13 cellular contexts compared by ENCODE assay signal in genomic region chr7:150330211-150330885, GRCh38.
"Had no signal": no experiment of that assay in that cellular context is flagged by ENCODE, and none has a peak within 500 bp of the region (broad histone marks: within the 10 kb centered on the region; RNA-seq: fewer than 3 reads in every experiment).

No MANE protein-coding gene starts in this region.

- H3K4me1 ChIP-seq: gastrocnemius medialis had no signal

- H3K4me3 ChIP-seq: gastrocnemius medialis, heart left ventricle, neural progenitor cell, pancreas, tibial nerve had no signal

- H3K9me3 ChIP-seq: gastrocnemius medialis, heart left ventricle, pancreas, tibial nerve had no signal

- H3K9me3 Mint-ChIP-seq: naive B cell; neural progenitor cell; stimulated activated naive B cell treated with anti-CD40 and anti-IgM and Interleukin-4, amounts not matched to agents 10 μg/mL and 1 μg/mL and 100 μg/mL, for 72 hours had no signal

- H3K27ac ChIP-seq: gastrocnemius medialis, heart left ventricle, neural progenitor cell, pancreas, tibial nerve had no signal

- ATAC-seq: gastrocnemius medialis; heart left ventricle; stimulated activated naive B cell treated with anti-CD40 and anti-IgM and Interleukin-4, amounts not matched to agents 10 μg/mL and 1 μg/mL and 100 μg/mL, for 72 hours had no signal

- H3K27ac Mint-ChIP-seq: activated naive CD8-positive, alpha-beta T cell; neural progenitor cell; stimulated activated naive B cell treated with anti-CD40 and anti-IgM and Interleukin-4, amounts not matched to agents 10 μg/mL and 1 μg/mL and 100 μg/mL, for 72 hours had no signal

- H3K4me3 Mint-ChIP-seq: activated naive CD8-positive, alpha-beta T cell; naive B cell; neural progenitor cell; stimulated activated naive B cell treated with anti-CD40 and anti-IgM and Interleukin-4, amounts not matched to agents 10 μg/mL and 1 μg/mL and 100 μg/mL, for 72 hours had no signal

- H3K27me3 ChIP-seq: gastrocnemius medialis, heart left ventricle, neural progenitor cell, pancreas, tibial nerve had no signal

- H3K36me3 Mint-ChIP-seq: neural progenitor cell had no signal

- H3K27me3 Mint-ChIP-seq: activated naive CD8-positive, alpha-beta T cell; stimulated activated naive B cell treated with anti-CD40 and anti-IgM and Interleukin-4, amounts not matched to agents 10 μg/mL and 1 μg/mL and 100 μg/mL, for 72 hours had no signal

- DNase-seq: activated CD4-positive, alpha-beta T cell treated with anti-CD3 and anti-CD28 coated beads, Interleukin-2, amount 50 U/mL, for 1 hour; activated CD8-positive, alpha-beta memory T cell treated with anti-CD3 and anti-CD28 coated beads for 24 hours; activated gamma-delta T cell treated with Interleukin-2 at 50 U/mL for 16 hours; amniotic stem cell; erythroblast; gastrocnemius medialis; heart left ventricle; naive B cell; stimulated activated naive B cell treated with anti-CD40 and anti-IgM and Interleukin-4, amounts not matched to agents 10 μg/mL and 1 μg/mL and 100 μg/mL, for 72 hours had no signal

- H3K9ac ChIP-seq: neural progenitor cell had no signal

- H3K36me3 ChIP-seq: gastrocnemius medialis, neural progenitor cell had no signal
